Comparison of ENCODE assay signal across 1 cellular context in genomic region chr11:93529707-93530467, GRCh38.
A peak's percentile ranks its signal among the peaks of the same experiment; 100 is the strongest.
TF ChIP-seq lines count a peak whose summit lies in the region.

No MANE protein-coding gene starts in this region.

TF ChIP-seq in HepG2, 621 proteins besides CTCF, POLR2A, EP300 and RAD21 (continued from another document and continues in another):
- peak; percentile 59 for TF ChIP-seq ZNF18 (CRISPR knock-in tag; IDR thresholded peaks at IDR 0.05; ENCODE audit: insufficient replicate concordance)
- TF ChIP-seq CREB1 (IDR thresholded peaks at IDR 0.05) = no peak
- TF ChIP-seq CREB1 (CRISPR knock-in tag; IDR thresholded peaks at IDR 0.05) = no peak
- peak; percentile 92 to 94 for TF ChIP-seq MAFK (conservative IDR thresholded peaks at IDR 0.05 in 1 of 2, IDR thresholded peaks at IDR 0.05 in 1 of 2; ENCODE audit: low read length in 2 of 2)
- TF ChIP-seq MAFG (CRISPR knock-in tag; IDR thresholded peaks at IDR 0.05) = no peak
- TF ChIP-seq HBP1 (CRISPR knock-in tag; IDR thresholded peaks at IDR 0.05; ENCODE audit: low read depth) = 0 out of 2 replicates have a peak, but pooled peaks have one; percentile 37
- TF ChIP-seq SNAPC5 (CRISPR knock-in tag; IDR thresholded peaks at IDR 0.05; ENCODE audit: borderline replicate concordance) = no peak
- no peak for TF ChIP-seq ZNF496 (CRISPR knock-in tag; IDR thresholded peaks at IDR 0.05; ENCODE audit: insufficient replicate concordance)
- no peak for TF ChIP-seq ZNF143 (CRISPR knock-in tag; IDR thresholded peaks at IDR 0.05)
- peak; percentile 27; the same call in 1 of the 2 replicates for TF ChIP-seq ZFP91 (CRISPR knock-in tag; IDR thresholded peaks at IDR 0.05; ENCODE audit: borderline replicate concordance)
- TF ChIP-seq USF2 (IDR thresholded peaks at IDR 0.05; ENCODE audit: low read depth, low read length) = no peak
- peak; percentile 16; the same call in 1 of the 2 replicates for TF ChIP-seq USF2 (CRISPR knock-in tag; IDR thresholded peaks at IDR 0.05; ENCODE audit: borderline replicate concordance)
- TF ChIP-seq SRSF4 (IDR thresholded peaks at IDR 0.05; ENCODE audit: low read depth, low read length, poor library complexity, severe bottlenecking) = no peak
- 0 out of 2 replicates have a peak, but pooled peaks have one; percentile 10 for TF ChIP-seq TFAP4 (IDR thresholded peaks at IDR 0.05; ENCODE audit: borderline replicate concordance, low read depth)
- TF ChIP-seq ZBTB37 (CRISPR knock-in tag; IDR thresholded peaks at IDR 0.05) = no peak
- TF ChIP-seq FLYWCH1 (CRISPR knock-in tag; IDR thresholded peaks at IDR 0.05) = no peak
- no peak for TF ChIP-seq CCAR2 (optimal IDR thresholded peaks at IDR 0.05; ENCODE audit: low read depth, low read length)
- 0 out of 2 replicates have a peak, but pooled peaks have one; percentile 29 for TF ChIP-seq HINFP (CRISPR knock-in tag; IDR thresholded peaks at IDR 0.05; ENCODE audit: low read depth)
- 0 out of 2 replicates have a peak, but pooled peaks have one; percentile 61 for TF ChIP-seq SSRP1 (CRISPR knock-in tag; IDR thresholded peaks at IDR 0.05)
- TF ChIP-seq ZNF800 (CRISPR knock-in tag; IDR thresholded peaks at IDR 0.05) = no peak
- peak; percentile 21; the same call in 1 of the 2 replicates for TF ChIP-seq ZNF350 (CRISPR knock-in tag; IDR thresholded peaks at IDR 0.05; ENCODE audit: borderline replicate concordance, low read depth)
- no peak for TF ChIP-seq AGO1 (IDR thresholded peaks at IDR 0.05; ENCODE audit: low read depth, low read length, poor library complexity, severe bottlenecking)
- TF ChIP-seq FOXP4 (CRISPR knock-in tag; IDR thresholded peaks at IDR 0.05) = peak; percentile 50; the same call in 1 of the 2 replicates
- TF ChIP-seq BCL6 (CRISPR knock-in tag; IDR thresholded peaks at IDR 0.05) = peak; percentile 38; the same call in 1 of the 2 replicates
- no peak for TF ChIP-seq MED1 (CRISPR knock-in tag; IDR thresholded peaks at IDR 0.05)
- TF ChIP-seq PATZ1 (CRISPR knock-in tag; IDR thresholded peaks at IDR 0.05) = peak; percentile 45
- TF ChIP-seq ZNF3 (CRISPR knock-in tag; IDR thresholded peaks at IDR 0.05) = no peak
- TF ChIP-seq ZMYM3 (CRISPR knock-in tag; IDR thresholded peaks at IDR 0.05) = peak; percentile 39; the same call in 1 of the 2 replicates
- no peak for TF ChIP-seq HOXA7 (CRISPR knock-in tag; IDR thresholded peaks at IDR 0.05)
- no peak for TF ChIP-seq RNF2 (conservative IDR thresholded peaks at IDR 0.05; ENCODE audit: low read depth)
- peak; percentile 37 for TF ChIP-seq TEAD3 (CRISPR knock-in tag; optimal IDR thresholded peaks at IDR 0.05; ENCODE audit: borderline replicate concordance)
- no peak for TF ChIP-seq ZNF83 (CRISPR knock-in tag; IDR thresholded peaks at IDR 0.05; ENCODE audit: borderline replicate concordance)
- TF ChIP-seq ZNF687 (CRISPR knock-in tag; IDR thresholded peaks at IDR 0.05) = peak; percentile 72
